ENCODE assay signal across 16 cellular contexts in genomic region chrX:121802881-121803412, GRCh38.
"Had no signal": no experiment of that assay in that cellular context is flagged by ENCODE, and none has a peak within 500 bp of the region (broad histone marks: within the 10 kb centered on the region; RNA-seq: fewer than 3 reads in every experiment).

No MANE protein-coding gene starts in this region.

- DNase-seq: activated CD4-positive, alpha-beta T cell treated with anti-CD3 and anti-CD28 coated beads for 1 hour; activated CD4-positive, alpha-beta T cell treated with anti-CD3 and anti-CD28 coated beads, Interleukin-2, amount 50 U/mL, for 4 hours; activated naive CD4-positive, alpha-beta T cell; activated naive CD8-positive, alpha-beta T cell treated with anti-CD3 and anti-CD28 coated beads, Interleukin-2, amount 50 U/mL, for 24 hours; activated T-cell treated with anti-CD3 and anti-CD28 coated beads for 4 hours; aorta; cerebellar nuclear complex; effector memory CD4-positive, alpha-beta T cell; foreskin fibroblast; glutamatergic neuron; hypothalamus; left ventricle myocardium inferior; natural killer cell; stimulated activated CD4-positive, alpha-beta T cell treated with anti-CD3 and anti-CD28 coated beads, Interleukin-1b, Interleukin-23, amount 100 ng/mL, for 48 hours; stimulated activated naive CD8-positive, alpha-beta T cell treated with anti-CD3 and anti-CD28 coated beads, Interleukin-15, amount 100 ng/mL, for 72 hours; upper lobe of left lung had no signal

- ATAC-seq: activated naive CD8-positive, alpha-beta T cell treated with anti-CD3 and anti-CD28 coated beads, Interleukin-2, amount 50 U/mL, for 24 hours; natural killer cell; stimulated activated naive CD8-positive, alpha-beta T cell treated with anti-CD3 and anti-CD28 coated beads, Interleukin-15, amount 100 ng/mL, for 72 hours had no signal
